Comparison of ENCODE assay signal across 11 cellular contexts in genomic region chr1:10968411-10968826, GRCh38. TPM values are rescaled to one million over a fixed set of nuclear protein-coding genes. Genes with fewer than 3 reads are reported as not detected.
DNase-seq lines count a peak whose midpoint lies in the region; ATAC-seq and TF ChIP-seq lines count a peak whose summit lies in the region.
"Had no signal": no experiment of that assay in that cellular context is flagged by ENCODE, and none has a peak within 500 bp of the region (broad histone marks: within the 10 kb centered on the region; RNA-seq: fewer than 3 reads in every experiment).

No MANE protein-coding gene starts in this region.

- H3K27me3 Mint-ChIP-seq in activated B cell treated with CpG ODN at 0.5 μM for 24 hours = peaks cover 12% of the 10 kb centered on the region
- peaks cover 30% of the 10 kb centered on the region for H3K27me3 Mint-ChIP-seq in T-helper 2 cell treated with Interferon-gamma antibody and Interleukin-4, amounts not matched to agents 5 μg/mL and 100 μg/mL, for 36 hours (ENCODE audit: low read depth)

- H3K9me3 ChIP-seq in mucosa of descending colon = no peaks in the 10 kb centered on the region
- H3K9me3 ChIP-seq: BLaER1 treated with 17β-estradiol and CSF1 and Interleukin-3, amounts not matched to agents 10 nM and 100 nM had no signal

- H3K36me3 ChIP-seq in mucosa of descending colon (ENCODE audit: low read depth) = no peaks in the 10 kb centered on the region
- H3K36me3 ChIP-seq: BLaER1 treated with 17β-estradiol and CSF1 and Interleukin-3, amounts not matched to agents 10 nM and 100 nM had no signal

- H3K4me3 Mint-ChIP-seq in activated B cell treated with CpG ODN at 0.5 μM for 24 hours = peak overlapping the region; percentile 68
- H3K4me3 Mint-ChIP-seq in T-helper 2 cell treated with Interferon-gamma antibody and Interleukin-4, amounts not matched to agents 5 μg/mL and 100 μg/mL, for 36 hours = no peak overlapping the region
- H3K4me3 Mint-ChIP-seq: activated CD4-positive, alpha-beta T cell treated with anti-CD3 and anti-CD28 coated beads for 36 hours had no signal

- intact Hi-C loops in activated B cell treated with CpG ODN at 0.5 μM for 24 hours (cut with micrococcal nuclease) = no loop called here
- intact Hi-C loops in mucosa of descending colon (cut with DNase I, micrococcal nuclease) = no loop called here

- H3K4me1 ChIP-seq in mucosa of descending colon (ENCODE audit: low read depth) = peaks cover 10% of the 10 kb centered on the region

- no peak for TF ChIP-seq CTCF in activated B cell treated with CpG ODN at 0.5 μM for 24 hours (IDR thresholded peaks at IDR 0.05)
- no peak for TF ChIP-seq CTCF in mucosa of descending colon (IDR thresholded peaks at IDR 0.05)

- no peaks in the 10 kb centered on the region for H3K9me3 Mint-ChIP-seq in activated B cell treated with CpG ODN at 0.5 μM for 24 hours
- no peaks in the 10 kb centered on the region for H3K9me3 Mint-ChIP-seq in T-helper 2 cell treated with Interferon-gamma antibody and Interleukin-4, amounts not matched to agents 5 μg/mL and 100 μg/mL, for 36 hours

- H3K36me3 Mint-ChIP-seq in activated B cell treated with CpG ODN at 0.5 μM for 24 hours (ENCODE audit: low read depth) = no peaks in the 10 kb centered on the region
- no peaks in the 10 kb centered on the region for H3K36me3 Mint-ChIP-seq in T-helper 2 cell treated with Interferon-gamma antibody and Interleukin-4, amounts not matched to agents 5 μg/mL and 100 μg/mL, for 36 hours (ENCODE audit: low read depth)

- CTCF ChIA-PET in activated B cell treated with CpG ODN at 0.5 μM for 24 hours (lab: Charles Lee) = no interaction called here

- DNase-seq in DMS153 treated with DMSO at 0.1 percent for 48 hours (lab: John Stamatoyannopoulos, UW; ENCODE audit: unreplicated experiment) (peak; percentile 99), NCI-H2029 treated with DMSO at 0.1 percent for 48 hours (lab: John Stamatoyannopoulos, UW) (peak; percentile 91), activated B cell treated with CpG ODN at 0.5 μM for 24 hours (no peak), mucosa of descending colon (peak in 1 of 3 donors; percentile 37), ureter (ENCODE audit: low spot score) (no peak), globus pallidus (ENCODE audit: low spot score) (no peak)
- DNase-seq in T-helper 2 cell treated with Interferon-gamma antibody and Interleukin-4, amounts not matched to agents 5 μg/mL and 100 μg/mL, for 36 hours (ENCODE audit: low spot score) = no peak
- DNase-seq: activated CD4-positive, alpha-beta T cell treated with anti-CD3 and anti-CD28 coated beads for 36 hours had no signal

- ATAC-seq in activated B cell treated with CpG ODN at 0.5 μM for 24 hours (ENCODE audit: low read depth) = no peak
- ATAC-seq in mucosa of descending colon = peak; percentile 65
- ATAC-seq in HG02798 (IDR thresholded peaks at IDR 0.05; ENCODE audit: poor library complexity, unreplicated experiment) = no peak
- ATAC-seq: activated CD4-positive, alpha-beta T cell treated with anti-CD3 and anti-CD28 coated beads for 36 hours had no signal

- peaks cover 26% of the 10 kb centered on the region for H3K4me1 Mint-ChIP-seq in activated B cell treated with CpG ODN at 0.5 μM for 24 hours
- peaks cover 12% of the 10 kb centered on the region for H3K4me1 Mint-ChIP-seq in T-helper 2 cell treated with Interferon-gamma antibody and Interleukin-4, amounts not matched to agents 5 μg/mL and 100 μg/mL, for 36 hours (ENCODE audit: low read depth)

- POLR2A ChIA-PET in activated B cell treated with CpG ODN at 0.5 μM for 24 hours (lab: Charles Lee) = no interaction called here

- H3K4me3 ChIP-seq in mucosa of descending colon = no peak overlapping the region
- H3K4me3 ChIP-seq: BLaER1 treated with 17β-estradiol and CSF1 and Interleukin-3, amounts not matched to agents 10 nM and 100 nM; smooth muscle cell had no signal

- no peak overlapping the region for H3K27ac Mint-ChIP-seq in activated B cell treated with CpG ODN at 0.5 μM for 24 hours
- no peak overlapping the region for H3K27ac Mint-ChIP-seq in T-helper 2 cell treated with Interferon-gamma antibody and Interleukin-4, amounts not matched to agents 5 μg/mL and 100 μg/mL, for 36 hours
- H3K27ac Mint-ChIP-seq: activated CD4-positive, alpha-beta T cell treated with anti-CD3 and anti-CD28 coated beads for 36 hours had no signal

RNA-seq across cellular contexts. Expression of gene TARDBP, which starts 44.0 kb away (rescaled TPM):
- total RNA-seq in activated B cell treated with CpG ODN at 0.5 μM for 24 hours (170 and 193 TPM in 2 replicates), mucosa of descending colon (100 to 1,000 TPM; 123 to 155 (median 147) TPM), ureter (180 TPM)

Comparison
In these comparisons a context has a peak if more than half of its experiments do, and no peak if none do; other contexts are left out.
1. DNase-seq: peak in DMS153 treated with DMSO at 0.1 percent for 48 hours (single experiment) and NCI-H2029 treated with DMSO at 0.1 percent for 48 hours (single experiment); none in activated B cell treated with CpG ODN at 0.5 μM for 24 hours (single experiment), ureter (single experiment), T-helper 2 cell treated with Interferon-gamma antibody and Interleukin-4, amounts not matched to agents 5 μg/mL and 100 μg/mL, for 36 hours (single experiment) and globus pallidus (single experiment).